8 cellular contexts compared by ENCODE assay signal in the genomic region with DNA sequence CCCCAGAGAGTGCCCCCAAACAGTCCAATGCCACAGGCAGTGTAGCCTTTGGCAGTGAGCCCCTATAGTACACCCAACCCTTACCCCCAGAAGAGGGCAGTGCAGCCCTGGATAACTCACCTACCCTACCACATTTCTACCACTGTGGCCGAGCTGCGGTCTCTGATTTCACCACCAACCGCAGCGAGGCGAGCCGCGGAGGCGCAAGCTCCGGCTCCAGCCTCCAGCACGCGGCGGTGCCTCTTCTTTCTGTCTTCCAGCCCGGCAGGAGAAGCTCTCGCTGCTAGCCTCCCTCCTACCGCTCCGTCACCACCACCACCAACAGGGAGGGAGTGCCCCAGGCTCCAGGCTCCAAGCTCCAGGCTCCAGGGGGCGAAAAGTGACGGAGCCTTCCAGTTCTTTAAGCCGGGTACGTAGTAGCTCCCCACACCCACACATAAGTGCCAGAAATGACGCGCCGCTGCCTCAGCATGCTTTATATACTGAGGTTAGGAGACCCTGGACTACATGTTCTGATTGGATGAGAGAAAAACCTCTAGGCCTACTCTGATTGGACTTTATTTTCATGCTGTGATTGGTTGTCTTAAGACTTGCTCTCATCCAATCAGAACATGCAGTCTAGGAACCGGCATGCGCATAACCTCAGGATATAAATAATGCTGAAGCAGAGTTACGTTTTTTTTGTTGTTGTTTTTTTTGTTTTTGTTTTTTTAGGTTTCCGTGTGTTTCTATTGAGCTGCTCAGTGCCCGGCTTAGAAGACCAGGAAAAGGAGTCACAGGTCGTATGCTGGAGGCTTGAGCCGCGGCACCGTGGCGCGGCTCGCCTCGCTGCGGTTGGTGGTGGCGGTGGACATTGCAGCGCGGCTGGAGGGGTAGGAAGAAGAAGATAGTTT. TPM values are rescaled to one million over a fixed set of nuclear protein-coding genes. Genes with fewer than 3 reads are reported as not detected.
A peak's percentile ranks its signal among the peaks of the same experiment; 100 is the strongest.
DNase-seq lines count a peak whose midpoint lies in the region; ATAC-seq and TF ChIP-seq lines count a peak whose summit lies in the region.

Gene PCAT7, plus strand, starts transcription at position 645 of the 893 bp plus-strand sequence.

- H3K4me3 ChIP-seq in AG10803 (ENCODE audit: low read length) = peak within 1 kb of the TSS; percentile 37

- POLR2A ChIA-PET in HEK293T (lab: Yijun Ruan, JAX) = no interaction called here

- DNase-seq in AG10803 (ENCODE audit: low read depth) (peak; percentile 45), HEK293T (ENCODE audit: extremely low spot score) (peak; percentile 55), NCI-H446 treated with DMSO at 0.1 percent for 48 hours (lab: John Stamatoyannopoulos, UW) (peak; percentile 71), left ventricle myocardium superior (peak; percentile 49), sciatic nerve (ENCODE audit: low spot score) (no peak)
- DNase-seq in activated CD4-positive, alpha-beta T cell treated with anti-CD3 and anti-CD28 coated beads, Interleukin-2, amount 50 U/mL, for 1 hour = peak; percentile 6

- peak; percentile 91 for ATAC-seq in left ventricle myocardium superior
- peak; percentile 74 for ATAC-seq in sciatic nerve
- no peak for ATAC-seq in GM19351 (IDR thresholded peaks at IDR 0.05; ENCODE audit: unreplicated experiment)
- no peak for ATAC-seq in HG02970 (IDR thresholded peaks at IDR 0.05; ENCODE audit: low FRiP score, unreplicated experiment)

- intact Hi-C loops in left ventricle myocardium superior (cut with micrococcal nuclease) (no loop called here), sciatic nerve (cut with DNase I) (no loop called here)

- CTCF ChIA-PET in HEK293T (lab: Yijun Ruan, JAX) = interaction anchor here (0.7 to 1.4 kb wide), 3 partner anchors 38 to 114 kb away, joined by 3 to 4 read pairs (median 3); no protein-coding TSS in a partner anchor

- TF ChIP-seq CTCF in AG10803 (conservative IDR thresholded peaks at IDR 0.05; ENCODE audit: low read length) = peak; percentile 41

TF ChIP-seq in HEK293T, 16 proteins besides CTCF, POLR2A, EP300 and RAD21:
- no peak for TF ChIP-seq ZNF384 (IDR thresholded peaks at IDR 0.05)
- TF ChIP-seq L3MBTL2 (conservative IDR thresholded peaks at IDR 0.05) = peak; percentile 70
TF ChIP-seq in HEK293T: peak in this region for 1.

RNA-seq across cellular contexts. Expression of gene PCAT7, which starts in this region (rescaled TPM):
- total RNA-seq in left ventricle myocardium superior (not detected), sciatic nerve (0.67 TPM)

Comparison
In these comparisons a context has a peak if more than half of its experiments do, and no peak if none do; other contexts are left out.
1. Peak in DNase-seq and ATAC-seq in left ventricle myocardium superior; RNA of the gene not detected or under 1 TPM.
2. Peak in ATAC-seq in sciatic nerve; RNA of the gene not detected or under 1 TPM.